Comparison of ENCODE assay signal across 18 cellular contexts in genomic region chr10:119567978-119568377, GRCh38. TPM values are rescaled to one million over a fixed set of nuclear protein-coding genes. Genes with fewer than 3 reads are reported as not detected.
DNase-seq lines count a peak whose midpoint lies in the region; ATAC-seq, FAIRE-seq and TF ChIP-seq lines count a peak whose summit lies in the region.
"Had no signal": no experiment of that assay in that cellular context is flagged by ENCODE, and none has a peak within 500 bp of the region (broad histone marks: within the 10 kb centered on the region; RNA-seq: fewer than 3 reads in every experiment).

No MANE protein-coding gene starts in this region.

- no peaks in the 10 kb centered on the region for H3K9me3 ChIP-seq in HEK293 (ENCODE audit: control insufficient read depth, insufficient read depth, low read depth, low read length)
- H3K9me3 ChIP-seq: Caco-2, MG63, SJCRH30 had no signal

- H3K4me3 ChIP-seq in HEK293 (ENCODE audit: low read depth, low read length): no peak overlapping the region
- H3K4me3 ChIP-seq: MG63, PC-9, SJCRH30 had no signal

- no peak overlapping the region for H3K27ac ChIP-seq in HEK293 (ENCODE audit: extremely low read depth, low read depth, low read length)
- H3K27ac ChIP-seq: PC-9, SJCRH30 had no signal

- peak; percentile 46 for FAIRE-seq in GM12892 (lab: Jason Lieb, UNC)
- FAIRE-seq: H54 had no signal

- ATAC-seq in HG02885 (IDR thresholded peaks at IDR 0.05; ENCODE audit: poor library complexity, unreplicated experiment): no peak
- no peak for ATAC-seq in GM18520 (IDR thresholded peaks at IDR 0.05; ENCODE audit: unreplicated experiment)

- no peaks in the 10 kb centered on the region for H3K4me1 ChIP-seq in HEK293 (ENCODE audit: control insufficient read depth, insufficient read depth, low read length)
- H3K4me1 ChIP-seq: Caco-2, SJCRH30 had no signal

- TF ChIP-seq CTCF in HEK293 (tag by site-specific recombination; IDR thresholded peaks at IDR 0.05): no peak

- H3K36me3 ChIP-seq in HEK293 (ENCODE audit: control insufficient read depth in 2 of 2, insufficient read depth in 1 of 2, low read length in 2 of 2): peaks cover 6 to 9% of the 10 kb centered on the region in 2 experiments

- POLR2A ChIA-PET in HEK293 (lab: Yijun Ruan, JAX): interaction anchor here (0.8 kb wide), 1 partner anchor 25 kb away, joined by 5 read pairs; no protein-coding TSS in a partner anchor

- DNase-seq in GM12892 (ENCODE audit: insufficient read length): no peak
- peak; percentile 44 for DNase-seq in germinal center (ENCODE audit: low spot score)
- no peak for DNase-seq in NCI-H524 treated with DMSO at 0.1 percent for 48 hours (lab: John Stamatoyannopoulos, UW)
- no peak for DNase-seq in GOT3 (lab: John Stamatoyannopoulos, UW)
- DNase-seq: ACHN, AML-193, Caco-2, MG63, NCI-H1105, NCI-H187 treated with DMSO at 0.1 percent for 48 hours, NCI-H446 treated with DMSO at 0.1 percent for 48 hours, NCI-H774, PC-9, SJCRH30 had no signal

- CTCF ChIA-PET in HEK293 (lab: Yijun Ruan, JAX): interaction anchor here (1.0 kb wide), 1 partner anchor 78 kb away, joined by 3 read pairs; no protein-coding TSS in a partner anchor

- TF ChIP-seq POLR2A in GM12892 (IDR thresholded peaks at IDR 0.05; ENCODE audit: low read depth, low read length): no peak

TF ChIP-seq in HEK293, 187 proteins besides CTCF, POLR2A, EP300 and RAD21:
- TF ChIP-seq ZNF664 (tag by site-specific recombination; IDR thresholded peaks at IDR 0.05) (peak; percentile 25; the same call in 1 of the 2 replicates), GLIS2 (tag by site-specific recombination; IDR thresholded peaks at IDR 0.05) (no peak)

RNA-seq across cellular contexts. Expression of gene RGS10, which starts 25.5 kb away (rescaled TPM):
- polyA plus RNA-seq in GM12892 (2012; ENCODE audit: missing spikeins): 313 TPM

RNA-seq across cellular contexts. Expression of gene TIAL1, which starts 28.8 kb away (rescaled TPM):
- 120 TPM for polyA plus RNA-seq in GM12892 (2012; ENCODE audit: missing spikeins)
